ENCODE assay signal across 35 cellular contexts in genomic region chr17:41054025-41054424, GRCh38. TPM values are rescaled to one million over a fixed set of nuclear protein-coding genes. Genes with fewer than 3 reads are reported as not detected.
"Had no signal": no experiment of that assay in that cellular context is flagged by ENCODE, and none has a peak within 500 bp of the region (broad histone marks: within the 10 kb centered on the region; RNA-seq: fewer than 3 reads in every experiment).

No MANE protein-coding gene starts in this region.

- ATAC-seq: activated T-cell treated with anti-CD3 and anti-CD28 coated beads, Interleukin-2, amount 50 U/mL, for 4 hours; activated T-helper 17 cell treated with anti-CD3 and anti-CD28 coated beads, Interleukin-2, amount 50 U/mL, for 72 hours; gastroesophageal sphincter; heart right ventricle; WTC11 had no signal

- H3K4me3 ChIP-seq: esophagus squamous epithelium, gastroesophageal sphincter, heart right ventricle had no signal

- H3K9me3 ChIP-seq: esophagus squamous epithelium had no signal

- DNase-seq: activated CD4-positive, alpha-beta memory T cell treated with anti-CD3 and anti-CD28 coated beads, Interleukin-2, amount 10 ng/mL, durations not matched to agents 7 days and 5 days; activated CD4-positive, alpha-beta T cell treated with anti-CD3 and anti-CD28 coated beads for 1 hour; activated CD4-positive, alpha-beta T cell treated with anti-CD3 and anti-CD28 coated beads for 4 hours; activated CD4-positive, alpha-beta T cell treated with anti-CD3 and anti-CD28 coated beads, Interleukin-2, amount 10 ng/mL, durations not matched to agents 7 days and 5 days; activated CD4-positive, alpha-beta T cell treated with anti-CD3 and anti-CD28 coated beads, Interleukin-2, amount 50 U/mL, for 4 hours; activated effector memory CD4-positive, alpha-beta T cell treated with Interleukin-2 at 50 U/mL for 16 hours; activated gamma-delta T cell treated with Interleukin-2 at 50 U/mL for 16 hours; activated naive CD4-positive, alpha-beta T cell treated with anti-CD3 and anti-CD28 coated beads, Interleukin-2, amount 50 U/mL, for 16 hours; activated naive CD4-positive, alpha-beta T cell treated with Interleukin-2 at 50 U/mL for 16 hours; activated T-cell treated with anti-CD3 and anti-CD28 coated beads, Interleukin-2, amount 50 U/mL, for 4 hours; amniotic stem cell; anterior cingulate cortex; caudate nucleus; cortex of kidney; effector CD8-positive, alpha-beta T cell; esophagus squamous epithelium; foreskin melanocyte; heart right ventricle; T-helper 2 cell had no signal

- H3K27ac ChIP-seq: epithelial cell of prostate, esophagus squamous epithelium, gastroesophageal sphincter, heart right ventricle, VCaP had no signal

- H3K4me1 ChIP-seq: esophagus squamous epithelium, gastroesophageal sphincter, heart right ventricle had no signal

- H3K4me1 Mint-ChIP-seq: activated CD4-positive, alpha-beta memory T cell treated with anti-CD3 and anti-CD28 coated beads, Interleukin-2, amount 10 ng/mL, durations not matched to agents 7 days and 5 days; activated CD4-positive, alpha-beta T cell treated with anti-CD3 and anti-CD28 coated beads, Interleukin-2, amount 10 ng/mL, durations not matched to agents 7 days and 5 days; activated T-helper 17 cell treated with anti-CD3 and anti-CD28 coated beads, Interleukin-2, amount 50 U/mL, for 72 hours had no signal

- H3K4me3 Mint-ChIP-seq: activated CD4-positive, alpha-beta memory T cell treated with anti-CD3 and anti-CD28 coated beads, Interleukin-2, amount 10 ng/mL, durations not matched to agents 7 days and 5 days; activated CD4-positive, alpha-beta T cell treated with anti-CD3 and anti-CD28 coated beads, Interleukin-2, amount 10 ng/mL, durations not matched to agents 7 days and 5 days; activated naive CD8-positive, alpha-beta T cell; activated T-cell treated with anti-CD3 and anti-CD28 coated beads, Interleukin-2, amount 50 U/mL, for 4 hours; activated T-helper 17 cell treated with anti-CD3 and anti-CD28 coated beads, Interleukin-2, amount 50 U/mL, for 72 hours; WTC11 had no signal

- H3K27ac Mint-ChIP-seq: activated CD4-positive, alpha-beta memory T cell treated with anti-CD3 and anti-CD28 coated beads, Interleukin-2, amount 10 ng/mL, durations not matched to agents 7 days and 5 days; activated CD4-positive, alpha-beta T cell treated with anti-CD3 and anti-CD28 coated beads, Interleukin-2, amount 10 ng/mL, durations not matched to agents 7 days and 5 days; activated naive CD8-positive, alpha-beta T cell; activated T-helper 17 cell treated with anti-CD3 and anti-CD28 coated beads, Interleukin-2, amount 50 U/mL, for 72 hours; WTC11 had no signal

- H3K9me3 Mint-ChIP-seq: activated CD4-positive, alpha-beta memory T cell treated with anti-CD3 and anti-CD28 coated beads, Interleukin-2, amount 10 ng/mL, durations not matched to agents 7 days and 5 days; activated T-helper 17 cell treated with anti-CD3 and anti-CD28 coated beads, Interleukin-2, amount 50 U/mL, for 72 hours had no signal

- H3K36me3 ChIP-seq: esophagus squamous epithelium, gastroesophageal sphincter, heart right ventricle had no signal

- H3K36me3 Mint-ChIP-seq: activated naive CD8-positive, alpha-beta T cell had no signal

RNA-seq across cellular contexts. Expression of gene KRTAP2-2, which starts 1.0 kb away (rescaled TPM):
- total RNA-seq: activated CD4-positive, alpha-beta memory T cell treated with anti-CD3 and anti-CD28 coated beads, Interleukin-2, amount 10 ng/mL, durations not matched to agents 7 days and 5 days; activated CD4-positive, alpha-beta T cell treated with anti-CD3 and anti-CD28 coated beads, Interleukin-2, amount 10 ng/mL, durations not matched to agents 7 days and 5 days; activated T-cell treated with anti-CD3 and anti-CD28 coated beads, Interleukin-2, amount 50 U/mL, for 4 hours; activated T-helper 17 cell treated with anti-CD3 and anti-CD28 coated beads, Interleukin-2, amount 50 U/mL, for 72 hours; astrocyte; chondrocyte; dermis microvascular lymphatic vessel endothelial cell; endothelial cell of umbilical vein; esophagus squamous epithelium; fibroblast of lung; fibroblast of villous mesenchyme; gastroesophageal sphincter; glomerular endothelial cell; heart right ventricle; T-helper 1 cell treated with Interleukin-12 subunit alpha and Interleukin-12 subunit beta and Interleukin-4 antibody, amounts not matched to agents 30 ng/mL and 1 ng/mL, for 36 hours; WTC11 had no signal
- polyA plus RNA-seq: adipose tissue, endothelial cell of umbilical vein, esophagus, fibroblast of lung, heart right ventricle had no signal

RNA-seq across cellular contexts. Expression of gene KRTAP2-3, which starts 5.9 kb away (rescaled TPM):
- total RNA-seq: activated CD4-positive, alpha-beta memory T cell treated with anti-CD3 and anti-CD28 coated beads, Interleukin-2, amount 10 ng/mL, durations not matched to agents 7 days and 5 days; activated CD4-positive, alpha-beta T cell treated with anti-CD3 and anti-CD28 coated beads, Interleukin-2, amount 10 ng/mL, durations not matched to agents 7 days and 5 days; activated T-cell treated with anti-CD3 and anti-CD28 coated beads, Interleukin-2, amount 50 U/mL, for 4 hours; activated T-helper 17 cell treated with anti-CD3 and anti-CD28 coated beads, Interleukin-2, amount 50 U/mL, for 72 hours; chondrocyte; dermis microvascular lymphatic vessel endothelial cell; endothelial cell of umbilical vein; esophagus squamous epithelium; fibroblast of lung; fibroblast of villous mesenchyme; gastroesophageal sphincter; heart right ventricle; T-helper 1 cell treated with Interleukin-12 subunit alpha and Interleukin-12 subunit beta and Interleukin-4 antibody, amounts not matched to agents 30 ng/mL and 1 ng/mL, for 36 hours; WTC11 had no signal
- polyA plus RNA-seq: adipose tissue, endothelial cell of umbilical vein, heart right ventricle had no signal

RNA-seq across cellular contexts. Expression of gene KRTAP2-1, which starts 6.9 kb away (rescaled TPM):
- total RNA-seq: activated CD4-positive, alpha-beta memory T cell treated with anti-CD3 and anti-CD28 coated beads, Interleukin-2, amount 10 ng/mL, durations not matched to agents 7 days and 5 days; activated CD4-positive, alpha-beta T cell treated with anti-CD3 and anti-CD28 coated beads, Interleukin-2, amount 10 ng/mL, durations not matched to agents 7 days and 5 days; activated T-cell treated with anti-CD3 and anti-CD28 coated beads, Interleukin-2, amount 50 U/mL, for 4 hours; activated T-helper 17 cell treated with anti-CD3 and anti-CD28 coated beads, Interleukin-2, amount 50 U/mL, for 72 hours; astrocyte; chondrocyte; dermis microvascular lymphatic vessel endothelial cell; endothelial cell of umbilical vein; esophagus squamous epithelium; fibroblast of lung; fibroblast of villous mesenchyme; gastroesophageal sphincter; glomerular endothelial cell; heart right ventricle; T-helper 1 cell treated with Interleukin-12 subunit alpha and Interleukin-12 subunit beta and Interleukin-4 antibody, amounts not matched to agents 30 ng/mL and 1 ng/mL, for 36 hours; WTC11 had no signal
- polyA plus RNA-seq: adipose tissue, endothelial cell of umbilical vein, esophagus, fibroblast of lung, heart right ventricle had no signal

RNA-seq across cellular contexts. Expression of gene KRTAP2-4, which starts 11.7 kb away (rescaled TPM):
- total RNA-seq: activated CD4-positive, alpha-beta memory T cell treated with anti-CD3 and anti-CD28 coated beads, Interleukin-2, amount 10 ng/mL, durations not matched to agents 7 days and 5 days; activated CD4-positive, alpha-beta T cell treated with anti-CD3 and anti-CD28 coated beads, Interleukin-2, amount 10 ng/mL, durations not matched to agents 7 days and 5 days; activated T-cell treated with anti-CD3 and anti-CD28 coated beads, Interleukin-2, amount 50 U/mL, for 4 hours; activated T-helper 17 cell treated with anti-CD3 and anti-CD28 coated beads, Interleukin-2, amount 50 U/mL, for 72 hours; astrocyte; chondrocyte; dermis microvascular lymphatic vessel endothelial cell; endothelial cell of umbilical vein; esophagus squamous epithelium; fibroblast of lung; fibroblast of villous mesenchyme; gastroesophageal sphincter; glomerular endothelial cell; heart right ventricle; T-helper 1 cell treated with Interleukin-12 subunit alpha and Interleukin-12 subunit beta and Interleukin-4 antibody, amounts not matched to agents 30 ng/mL and 1 ng/mL, for 36 hours; WTC11 had no signal
- polyA plus RNA-seq: adipose tissue, endothelial cell of umbilical vein, esophagus, fibroblast of lung, heart right ventricle had no signal

RNA-seq across cellular contexts. Expression of gene KRTAP1-1, which starts 12.8 kb away (rescaled TPM):
- total RNA-seq: activated CD4-positive, alpha-beta memory T cell treated with anti-CD3 and anti-CD28 coated beads, Interleukin-2, amount 10 ng/mL, durations not matched to agents 7 days and 5 days; activated CD4-positive, alpha-beta T cell treated with anti-CD3 and anti-CD28 coated beads, Interleukin-2, amount 10 ng/mL, durations not matched to agents 7 days and 5 days; activated T-cell treated with anti-CD3 and anti-CD28 coated beads, Interleukin-2, amount 50 U/mL, for 4 hours; activated T-helper 17 cell treated with anti-CD3 and anti-CD28 coated beads, Interleukin-2, amount 50 U/mL, for 72 hours; astrocyte; chondrocyte; dermis microvascular lymphatic vessel endothelial cell; endothelial cell of umbilical vein; esophagus squamous epithelium; fibroblast of lung; fibroblast of villous mesenchyme; gastroesophageal sphincter; glomerular endothelial cell; heart right ventricle; T-helper 1 cell treated with Interleukin-12 subunit alpha and Interleukin-12 subunit beta and Interleukin-4 antibody, amounts not matched to agents 30 ng/mL and 1 ng/mL, for 36 hours; WTC11 had no signal
- polyA plus RNA-seq: adipose tissue, endothelial cell of umbilical vein, heart right ventricle had no signal
